12 cellular contexts compared by ENCODE assay signal in the genomic region with DNA sequence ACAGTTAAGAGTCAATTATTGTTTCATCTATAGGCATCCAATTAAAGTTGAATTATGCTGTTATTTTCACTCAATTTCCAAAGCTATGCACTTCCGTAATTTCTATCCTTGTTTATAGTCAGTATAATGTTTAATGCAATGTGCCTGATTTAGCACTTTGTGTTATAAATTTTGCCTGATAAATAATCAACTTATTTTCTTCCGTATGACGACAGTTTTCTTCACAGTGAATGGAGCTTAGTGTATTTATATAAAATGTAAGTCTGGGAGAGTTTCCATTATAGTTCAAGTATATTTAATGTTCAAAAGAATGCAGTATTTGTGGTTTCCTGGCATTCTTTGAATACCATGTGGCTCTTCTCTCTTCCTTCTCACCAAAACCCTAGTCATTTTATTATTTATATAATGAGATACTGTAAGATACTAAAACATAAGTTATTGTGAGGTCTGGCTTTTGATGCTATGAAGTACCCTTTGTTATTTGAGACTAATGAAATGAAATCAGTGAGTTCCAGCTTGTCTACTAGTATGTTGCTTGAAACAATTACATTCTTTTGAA.
A peak's percentile ranks its signal among the peaks of the same experiment; 100 is the strongest.
DNase-seq lines count a peak whose midpoint lies in the region; FAIRE-seq and TF ChIP-seq lines count a peak whose summit lies in the region.
"Had no signal": no experiment of that assay in that cellular context is flagged by ENCODE, and none has a peak within 500 bp of the region (broad histone marks: within the 10 kb centered on the region; RNA-seq: fewer than 3 reads in every experiment).

No MANE protein-coding gene starts in this region.

- peak overlapping the region in 1 of 4 donors; percentile 33 for H3K27ac ChIP-seq in Peyer's patch

- DNase-seq in HCEC 1CT (peak; percentile 77), foreskin melanocyte (peak; percentile 92), NCI-H1417 (lab: John Stamatoyannopoulos, UW) (no peak), Peyer's patch (no peak), GM10266 (ENCODE audit: extremely low spot score) (no peak), amygdala (lab: John Stamatoyannopoulos, UW) (no peak)
- DNase-seq in activated CD4-positive, alpha-beta memory T cell treated with anti-CD3 and anti-CD28 coated beads for 36 hours, result no peak
- DNase-seq: MG63 had no signal

- no peak overlapping the region for H3K4me3 Mint-ChIP-seq in activated CD4-positive, alpha-beta memory T cell treated with anti-CD3 and anti-CD28 coated beads for 36 hours
- H3K4me3 Mint-ChIP-seq: CD14-positive monocyte had no signal

- intact Hi-C loops in activated CD4-positive, alpha-beta memory T cell treated with anti-CD3 and anti-CD28 coated beads for 36 hours (cut with micrococcal nuclease), result loop anchor here (10.0 kb wide), 1 partner anchor 132 kb away; no protein-coding TSS in a partner anchor

- peaks cover 21% of the 10 kb centered on the region for H3K36me3 Mint-ChIP-seq in activated CD4-positive, alpha-beta memory T cell treated with anti-CD3 and anti-CD28 coated beads for 36 hours

- peak overlapping the region; percentile 21 for H3K27ac Mint-ChIP-seq in activated CD4-positive, alpha-beta memory T cell treated with anti-CD3 and anti-CD28 coated beads for 36 hours

- peaks cover 12% of the 10 kb centered on the region for H3K9me3 Mint-ChIP-seq in activated CD4-positive, alpha-beta memory T cell treated with anti-CD3 and anti-CD28 coated beads for 36 hours

- TF ChIP-seq CTCF in Peyer's patch (IDR thresholded peaks at IDR 0.05) (no peak), GM10266 (IDR thresholded peaks at IDR 0.05; ENCODE audit: control insufficient read depth, insufficient read depth, low read depth, missing control alignments) (no peak)

- no peak for TF ChIP-seq POLR2A in Peyer's patch (IDR thresholded peaks at IDR 0.05)

- H3K4me1 Mint-ChIP-seq in activated CD4-positive, alpha-beta memory T cell treated with anti-CD3 and anti-CD28 coated beads for 36 hours (ENCODE audit: low read depth), result peaks cover 81% of the 10 kb centered on the region

- H3K27me3 ChIP-seq in Peyer's patch, result no peaks in the 10 kb centered on the region
- H3K27me3 ChIP-seq: MG63 had no signal

- CTCF ChIA-PET in activated CD4-positive, alpha-beta memory T cell treated with anti-CD3 and anti-CD28 coated beads for 36 hours (lab: Charles Lee), result interaction anchor here (1.2 kb wide), 1 partner anchor 229 kb away, joined by 3 read pairs; no protein-coding TSS in a partner anchor

- no peaks in the 10 kb centered on the region for H3K36me3 ChIP-seq in Peyer's patch

- no peak overlapping the region for H3K4me3 ChIP-seq in Peyer's patch
- H3K4me3 ChIP-seq: MG63 had no signal

- peak; percentile 78 for FAIRE-seq in A204.1 (lab: Jason Lieb, UNC)
- FAIRE-seq: GM12891, keratinocyte had no signal

- H3K4me1 ChIP-seq in Peyer's patch, result peaks cover 0 to 26% (median 0%) of the 10 kb centered on the region in 4 donors

- POLR2A ChIA-PET in activated CD4-positive, alpha-beta memory T cell treated with anti-CD3 and anti-CD28 coated beads for 36 hours (lab: Charles Lee), result interaction anchor here (0.7 kb wide), 1 partner anchor 32 kb away, joined by 3 read pairs; no protein-coding TSS in a partner anchor

- no peaks in the 10 kb centered on the region for H3K27me3 Mint-ChIP-seq in activated CD4-positive, alpha-beta memory T cell treated with anti-CD3 and anti-CD28 coated beads for 36 hours

- H3K9me3 ChIP-seq in Peyer's patch, result no peaks in the 10 kb centered on the region

Comparison
In these comparisons a context has a peak if more than half of its experiments do, and no peak if none do; other contexts are left out.
1. DNase-seq: peak in HCEC 1CT (single experiment) and foreskin melanocyte (single experiment); none in activated CD4-positive, alpha-beta memory T cell treated with anti-CD3 and anti-CD28 coated beads for 36 hours (single experiment), NCI-H1417 (0 of 3), Peyer's patch (0 of 3), GM10266 (single experiment) and amygdala (0 of 56).